In genomic region chr11:74546752-74547151, GRCh38 we compare ENCODE assay signal across 17 cellular contexts. TPM values are rescaled to one million over a fixed set of nuclear protein-coding genes. Genes with fewer than 3 reads are reported as not detected.
A peak's percentile ranks its signal among the peaks of the same experiment; 100 is the strongest.
DNase-seq lines count a peak whose midpoint lies in the region; ATAC-seq and TF ChIP-seq lines count a peak whose summit lies in the region.
"Had no signal": no experiment of that assay in that cellular context is flagged by ENCODE, and none has a peak within 500 bp of the region (broad histone marks: within the 10 kb centered on the region; RNA-seq: fewer than 3 reads in every experiment).

No MANE protein-coding gene starts in this region.

- dilution Hi-C loops in mammary epithelial cell (cut with HindIII; ENCODE audit: low sequenced_read_pairs), result no loop called here

- no peak for ATAC-seq in GM21528 (IDR thresholded peaks at IDR 0.05; ENCODE audit: low FRiP score, unreplicated experiment)
- ATAC-seq: activated CD4-positive, alpha-beta T cell treated with anti-CD3 and anti-CD28 coated beads for 36 hours had no signal

- H3K9me3 ChIP-seq in HEK293 (ENCODE audit: control insufficient read depth, insufficient read depth, low read depth, low read length) (no peaks in the 10 kb centered on the region), mammary epithelial cell (replicated peaks; ENCODE audit: insufficient read depth, low read length) (peaks cover 11% of the 10 kb centered on the region)
- H3K9me3 ChIP-seq: esophagus muscularis mucosa, ovary, uterus had no signal

- CTCF ChIA-PET in HEK293 (lab: Yijun Ruan, JAX) (interaction anchor here (0.6 kb wide), 1 partner anchor 110 kb away, joined by 3 read pairs; no protein-coding TSS in a partner anchor), mammary epithelial cell (lab: Charles Lee; ENCODE audit: low non-redundant PET) (interaction anchor here (0.6 kb wide), 2 partner anchors 12 to 24 kb away, joined by 4 to 30 read pairs; no protein-coding TSS in a partner anchor), GM10248 (lab: Yijun Ruan, JAX) (interaction anchor here (1.2 kb wide), 1 partner anchor 23 kb away, joined by 4 read pairs; no protein-coding TSS in a partner anchor)

- H3K36me3 ChIP-seq in HEK293 (ENCODE audit: control insufficient read depth in 2 of 2, insufficient read depth in 1 of 2, low read length in 2 of 2) (no peaks in the 10 kb centered on the region), mammary epithelial cell (ENCODE audit: insufficient read depth, low read length) (no peaks in the 10 kb centered on the region)
- H3K36me3 ChIP-seq: esophagus muscularis mucosa, ovary, uterus had no signal

- H3K4me3 ChIP-seq in HEK293 (ENCODE audit: low read depth, low read length), result no peak overlapping the region
- H3K4me3 ChIP-seq in mammary epithelial cell (replicated peaks in 1 of 3; ENCODE audit: insufficient read depth in 1 of 3, low read depth in 2 of 3, low read length in 3 of 3), result no peak overlapping the region
- H3K4me3 ChIP-seq: esophagus muscularis mucosa, ovary, uterus had no signal

- H3K4me1 ChIP-seq in HEK293 (ENCODE audit: control insufficient read depth, insufficient read depth, low read length) (no peaks in the 10 kb centered on the region), mammary epithelial cell (ENCODE audit: insufficient read depth, low read length) (no peaks in the 10 kb centered on the region)
- H3K4me1 ChIP-seq: esophagus muscularis mucosa, uterus had no signal

- TF ChIP-seq CTCF in HEK293 (tag by site-specific recombination; IDR thresholded peaks at IDR 0.05), result no peak
- TF ChIP-seq CTCF in mammary epithelial cell (conservative IDR thresholded peaks at IDR 0.05 in 1 of 2, IDR thresholded peaks at IDR 0.05 in 1 of 2; ENCODE audit: extremely low read depth in 1 of 2, insufficient read depth in 1 of 2, low read depth in 1 of 2, low read length in 2 of 2), result no peak
- TF ChIP-seq CTCF in GM10248 (IDR thresholded peaks at IDR 0.05; ENCODE audit: control extremely low read depth, extremely low read depth, low read depth, missing control alignments), result no peak

- H3K79me2 ChIP-seq in mammary epithelial cell (ENCODE audit: insufficient read depth, low read length), result no peaks in the 10 kb centered on the region

- intact Hi-C loops in mammary epithelial cell (cut with micrococcal nuclease), result no loop called here

- POLR2A ChIA-PET in HEK293 (lab: Yijun Ruan, JAX) (no interaction called here), GM10248 (lab: Yijun Ruan, JAX) (no interaction called here)

- BruUV-seq in mammary epithelial cell (replicated peaks; lab: Mats Ljungman, UMichigan), result no TSS peak

- in situ Hi-C loops in mammary epithelial cell (cut with MboI; ENCODE audit: low sequenced_read_pairs in 2 of 2), result no loop called here

- 6% methylated on average over 5 of the region's 5 CpGs for WGBS in mammary epithelial cell (ENCODE audit: low coverage, missing lambda C conversion rate)

- H3K9ac ChIP-seq in mammary epithelial cell (ENCODE audit: insufficient read depth, low read length), result no peak overlapping the region

- H3K27ac ChIP-seq in HEK293 (ENCODE audit: extremely low read depth, low read depth, low read length), result no peak overlapping the region
- H3K27ac ChIP-seq in mammary epithelial cell (ENCODE audit: insufficient read depth, low read depth, low read length), result no peak overlapping the region
- H3K27ac ChIP-seq: esophagus muscularis mucosa, ovary, uterus had no signal

- H3K4me2 ChIP-seq in mammary epithelial cell (ENCODE audit: insufficient read depth, low read depth, low read length), result no peak overlapping the region

- H3K27me3 ChIP-seq in mammary epithelial cell (ENCODE audit: insufficient read depth, low read length), result peaks cover 8% of the 10 kb centered on the region
- H3K27me3 ChIP-seq: esophagus muscularis mucosa, ovary, uterus had no signal

- H2AFZ ChIP-seq in mammary epithelial cell (ENCODE audit: low read depth, low read length), result no peak overlapping the region

- H4K20me1 ChIP-seq in mammary epithelial cell (ENCODE audit: insufficient read depth, low read length), result no peaks in the 10 kb centered on the region

- DNase-seq in NCI-H2107 treated with DMSO at 0.1 percent for 48 hours (lab: John Stamatoyannopoulos, UW; ENCODE audit: unreplicated experiment) (peak; percentile 58), mammary epithelial cell (peak; percentile 94), mucosa of gallbladder (ENCODE audit: low spot score) (peak; percentile 81), NCI-H446 treated with DMSO at 0.1 percent for 48 hours (lab: John Stamatoyannopoulos, UW) (no peak), GM10248 (ENCODE audit: extremely low spot score) (no peak)
- no peak for DNase-seq in activated CD4-positive, CD25-positive, alpha-beta regulatory T cell (lab: John Stamatoyannopoulos, UW)
- DNase-seq: activated CD4-positive, alpha-beta T cell treated with anti-CD3 and anti-CD28 coated beads for 36 hours; activated effector memory CD4-positive, alpha-beta T cell treated with Interleukin-2 at 50 U/mL for 16 hours; HFFc6; naive B cell; NCI-H1436; NCI-H524 treated with DMSO at 0.1 percent for 48 hours; ovary; uterus had no signal

TF ChIP-seq in HEK293, 187 proteins besides CTCF, POLR2A, EP300 and RAD21:
- TF ChIP-seq PRDM4 (tag by site-specific recombination; IDR thresholded peaks at IDR 0.05) (no peak), ZNF585B (tag by site-specific recombination; IDR thresholded peaks at IDR 0.05) (0 out of 2 replicates have a peak, but pooled peaks have one; percentile 8), ZNF394 (tag by site-specific recombination; IDR thresholded peaks at IDR 0.05; ENCODE audit: borderline replicate concordance) (no peak)

RNA-seq across cellular contexts. Expression of gene POLD3, which starts 45.6 kb away (rescaled TPM):
- total RNA-seq in mammary epithelial cell, result 10 to 100 TPM; 11.0 to 26.8 TPM
- polyA plus RNA-seq in mammary epithelial cell, result 17.0 TPM
- 92.0 TPM for polyA minus RNA-seq in mammary epithelial cell
- 17.2 TPM for total RNA-seq in mucosa of gallbladder

RNA-seq across cellular contexts. Expression of gene LIPT2, which starts 53.2 kb away (rescaled TPM):
- total RNA-seq in mammary epithelial cell (1 to 10 TPM; 4.3 to 5.0 TPM), mucosa of gallbladder (8.0 TPM)
- polyA plus RNA-seq in mammary epithelial cell, result 3.0 TPM
- not detected for polyA minus RNA-seq in mammary epithelial cell

Comparison
In these comparisons a context has a peak if more than half of its experiments do, and no peak if none do; other contexts are left out.
1. DNase-seq: peak in NCI-H2107 treated with DMSO at 0.1 percent for 48 hours (single experiment), mammary epithelial cell (single experiment) and mucosa of gallbladder (single experiment); none in activated CD4-positive, CD25-positive, alpha-beta regulatory T cell (0 of 4), NCI-H446 treated with DMSO at 0.1 percent for 48 hours (single experiment) and GM10248 (single experiment).